In the genomic region with DNA sequence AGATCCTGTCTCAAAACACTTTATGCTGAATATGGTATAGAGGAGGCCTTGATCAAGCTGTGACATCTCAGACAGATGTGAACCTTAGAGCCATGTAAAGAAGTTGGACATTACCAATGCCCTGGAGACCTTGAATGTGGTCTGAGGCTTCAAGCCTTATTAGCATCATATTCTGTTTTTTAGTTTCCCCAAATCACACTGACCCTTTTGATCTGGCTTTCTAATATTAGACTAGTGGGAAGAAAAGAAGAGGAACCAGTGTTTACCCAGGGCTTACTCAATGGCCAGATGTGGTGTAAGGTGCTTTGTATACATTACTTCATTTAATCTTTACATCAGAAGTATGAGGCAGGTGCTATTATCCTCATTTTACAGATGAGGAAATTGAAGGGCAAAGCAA, we compare ENCODE assay signal across 29 cellular contexts.
A peak's percentile ranks its signal among the peaks of the same experiment; 100 is the strongest.
DNase-seq lines count a peak whose midpoint lies in the region; ATAC-seq lines count a peak whose summit lies in the region.
"Had no signal": no experiment of that assay in that cellular context is flagged by ENCODE, and none has a peak within 500 bp of the region (broad histone marks: within the 10 kb centered on the region; RNA-seq: fewer than 3 reads in every experiment).

No MANE protein-coding gene starts in this region.

- H3K27ac Mint-ChIP-seq in stimulated activated memory B cell treated with anti-CD40 and anti-IgM and Interleukin-4, amounts not matched to agents 10 μg/mL and 1 μg/mL and 100 μg/mL, for 72 hours, result no peak overlapping the region
- H3K27ac Mint-ChIP-seq: activated CD4-positive, alpha-beta memory T cell treated with anti-CD3 and anti-CD28 coated beads for 36 hours; activated naive CD4-positive, alpha-beta T cell treated with anti-CD3 and anti-CD28 coated beads, Interleukin-2, amount 50 U/mL, for 24 hours; activated T-helper 17 cell treated with anti-CD3 and anti-CD28 coated beads, Interleukin-2, amount 50 U/mL, for 72 hours; effector memory CD8-positive, alpha-beta T cell; nephron progenitor cell; T-helper 1 cell treated with Interleukin-12 subunit alpha and Interleukin-12 subunit beta and Interleukin-4 antibody, amounts not matched to agents 30 μg/mL and 1 μg/mL, for 36 hours had no signal

- H3K4me3 Mint-ChIP-seq in stimulated activated memory B cell treated with anti-CD40 and anti-IgM and Interleukin-4, amounts not matched to agents 10 μg/mL and 1 μg/mL and 100 μg/mL, for 72 hours, result no peak overlapping the region
- H3K4me3 Mint-ChIP-seq: activated CD4-positive, alpha-beta memory T cell treated with anti-CD3 and anti-CD28 coated beads for 36 hours; activated naive CD4-positive, alpha-beta T cell treated with anti-CD3 and anti-CD28 coated beads, Interleukin-2, amount 50 U/mL, for 24 hours; activated T-helper 17 cell treated with anti-CD3 and anti-CD28 coated beads, Interleukin-2, amount 50 U/mL, for 72 hours; effector memory CD8-positive, alpha-beta T cell; nephron progenitor cell; T-helper 1 cell treated with Interleukin-12 subunit alpha and Interleukin-12 subunit beta and Interleukin-4 antibody, amounts not matched to agents 30 μg/mL and 1 μg/mL, for 36 hours had no signal

- no peaks in the 10 kb centered on the region for H3K9me3 Mint-ChIP-seq in stimulated activated memory B cell treated with anti-CD40 and anti-IgM and Interleukin-4, amounts not matched to agents 10 μg/mL and 1 μg/mL and 100 μg/mL, for 72 hours
- H3K9me3 Mint-ChIP-seq: activated CD4-positive, alpha-beta memory T cell treated with anti-CD3 and anti-CD28 coated beads for 36 hours; activated naive CD4-positive, alpha-beta T cell treated with anti-CD3 and anti-CD28 coated beads, Interleukin-2, amount 50 U/mL, for 24 hours; activated T-helper 17 cell treated with anti-CD3 and anti-CD28 coated beads, Interleukin-2, amount 50 U/mL, for 72 hours; effector memory CD8-positive, alpha-beta T cell; T-helper 1 cell treated with Interleukin-12 subunit alpha and Interleukin-12 subunit beta and Interleukin-4 antibody, amounts not matched to agents 30 μg/mL and 1 μg/mL, for 36 hours had no signal

- ATAC-seq in GM18907 (IDR thresholded peaks at IDR 0.05; ENCODE audit: unreplicated experiment) (peak; percentile 73), HG02852 (IDR thresholded peaks at IDR 0.05; ENCODE audit: unreplicated experiment) (peak; percentile 45), HG02642 (IDR thresholded peaks at IDR 0.05; ENCODE audit: poor library complexity, unreplicated experiment) (no peak)
- peak; percentile 41 for ATAC-seq in stimulated activated memory B cell treated with anti-CD40 and anti-IgM and Interleukin-4, amounts not matched to agents 10 μg/mL and 1 μg/mL and 100 μg/mL, for 72 hours
- ATAC-seq: activated CD4-positive, CD25-positive, alpha-beta regulatory T cell treated with anti-CD3 and anti-CD28 coated beads, Interleukin-2, amount 50 U/mL, for 24 hours; activated T-helper 17 cell treated with anti-CD3 and anti-CD28 coated beads, Interleukin-2, amount 50 U/mL, for 72 hours; effector memory CD8-positive, alpha-beta T cell; HepG2 had no signal

- H3K4me1 Mint-ChIP-seq in stimulated activated memory B cell treated with anti-CD40 and anti-IgM and Interleukin-4, amounts not matched to agents 10 μg/mL and 1 μg/mL and 100 μg/mL, for 72 hours, result peaks cover 6% of the 10 kb centered on the region

- no peaks in the 10 kb centered on the region for H3K36me3 Mint-ChIP-seq in stimulated activated memory B cell treated with anti-CD40 and anti-IgM and Interleukin-4, amounts not matched to agents 10 μg/mL and 1 μg/mL and 100 μg/mL, for 72 hours
- H3K36me3 Mint-ChIP-seq: activated CD4-positive, alpha-beta memory T cell treated with anti-CD3 and anti-CD28 coated beads for 36 hours; activated naive CD4-positive, alpha-beta T cell treated with anti-CD3 and anti-CD28 coated beads, Interleukin-2, amount 50 U/mL, for 24 hours had no signal

- H3K27me3 Mint-ChIP-seq in stimulated activated memory B cell treated with anti-CD40 and anti-IgM and Interleukin-4, amounts not matched to agents 10 μg/mL and 1 μg/mL and 100 μg/mL, for 72 hours, result peaks cover 14% of the 10 kb centered on the region

- peak; percentile 59 for DNase-seq in NOMO-1 treated with DMSO at 0.1 percent for 48 hours (lab: John Stamatoyannopoulos, UW; ENCODE audit: unreplicated experiment)
- no peak for DNase-seq in activated T-cell treated with anti-CD3 and anti-CD28 coated beads for 4 hours
- DNase-seq in hepatic stellate cell (ENCODE audit: low spot score), result no peak
- DNase-seq: activated CD4-positive, alpha-beta memory T cell treated with anti-CD3 and anti-CD28 coated beads for 36 hours; activated CD8-positive, alpha-beta memory T cell treated with anti-CD3 and anti-CD28 coated beads, Interleukin-2, amount 50 U/mL, for 48 hours; Caco-2; DMS79; effector memory CD8-positive, alpha-beta T cell; erythroblast; GDM1; GOT3; Kasumi-1; kidney glomerular epithelial cell; NCI-H1048; nephron progenitor cell; NK-92 treated with Interleukin-12 subunit alpha and Interleukin-12 subunit beta, amount 100 ng/mL, for 24 hours; ovary; retina; stimulated activated CD4-positive, alpha-beta T cell treated with anti-CD3 and anti-CD28 coated beads, Interleukin-1b, Interleukin-23, amount 100 ng/mL, for 48 hours; upper lobe of left lung had no signal
